25 cellular contexts compared by ENCODE assay signal in the genomic region with DNA sequence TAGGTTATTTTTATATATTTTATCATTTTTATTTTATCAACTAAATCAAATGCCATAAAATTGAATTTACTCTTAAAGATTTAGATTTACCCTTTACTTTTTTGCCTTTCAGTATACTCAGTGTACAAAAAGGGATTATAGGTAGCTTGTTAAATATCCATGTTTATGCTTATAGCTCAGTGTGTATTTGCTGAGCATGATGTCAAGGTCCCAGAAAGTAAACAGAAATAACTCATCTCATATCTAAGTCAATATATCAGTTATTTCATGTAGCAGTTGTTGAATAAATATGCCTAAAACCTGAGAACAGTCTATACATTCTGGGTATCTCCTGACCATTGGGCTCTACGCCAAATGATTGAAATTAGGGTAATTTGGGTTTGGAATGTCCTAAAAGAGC.
DNase-seq lines count a peak whose midpoint lies in the region; ATAC-seq and TF ChIP-seq lines count a peak whose summit lies in the region.
"Had no signal": no experiment of that assay in that cellular context is flagged by ENCODE, and none has a peak within 500 bp of the region (broad histone marks: within the 10 kb centered on the region; RNA-seq: fewer than 3 reads in every experiment).

No MANE protein-coding gene starts in this region.

- ATAC-seq in left colon: no peak
- ATAC-seq: GM12878 had no signal

- H3K36me3 Mint-ChIP-seq in neural progenitor cell: no peaks in the 10 kb centered on the region
- H3K36me3 Mint-ChIP-seq: CD14-positive monocyte; CD4-positive, alpha-beta memory T cell; CD4-positive, CD25-positive, alpha-beta regulatory T cell; CD8-positive, alpha-beta memory T cell had no signal

- H3K27ac ChIP-seq in 22Rv1 (peak overlapping the region; percentile 76), VCaP (peak overlapping the region; percentile 60; the same call in 1 of the 2 replicates), neural progenitor cell (no peak overlapping the region)
- H3K27ac ChIP-seq: BLaER1 had no signal

- no peaks in the 10 kb centered on the region for H3K4me1 Mint-ChIP-seq in neural progenitor cell
- H3K4me1 Mint-ChIP-seq: CD14-positive monocyte; CD4-positive, alpha-beta memory T cell; CD4-positive, CD25-positive, alpha-beta regulatory T cell; CD8-positive, alpha-beta memory T cell had no signal

- intact Hi-C loops in left colon (cut with DNase I, micrococcal nuclease): no loop called here

- H3K27me3 Mint-ChIP-seq in neural progenitor cell (ENCODE audit: insufficient read depth, low read depth): peaks cover 2% of the 10 kb centered on the region
- H3K27me3 Mint-ChIP-seq: CD4-positive, alpha-beta memory T cell; CD4-positive, CD25-positive, alpha-beta regulatory T cell; CD8-positive, alpha-beta memory T cell had no signal

- H3K9me3 Mint-ChIP-seq in neural progenitor cell: no peaks in the 10 kb centered on the region

- H3K27me3 ChIP-seq in neural progenitor cell: no peaks in the 10 kb centered on the region
- H3K27me3 ChIP-seq: BE2C, BLaER1 had no signal

- H3K27ac Mint-ChIP-seq in neural progenitor cell: no peak overlapping the region
- H3K27ac Mint-ChIP-seq: CD14-positive monocyte; CD4-positive, alpha-beta memory T cell; CD4-positive, CD25-positive, alpha-beta regulatory T cell; CD8-positive, alpha-beta memory T cell had no signal

- DNase-seq in DMS53 treated with DMSO at 0.1 percent for 48 hours (lab: John Stamatoyannopoulos, UW; ENCODE audit: unreplicated experiment) (peak; percentile 55), NCI-H69 (lab: John Stamatoyannopoulos, UW) (peak; percentile 62), NOMO-1 (lab: John Stamatoyannopoulos, UW; ENCODE audit: unreplicated experiment in 2 of 2) (no peak), NCI-H2196 treated with DMSO at 0.1 percent for 48 hours (lab: John Stamatoyannopoulos, UW; ENCODE audit: unreplicated experiment) (no peak), left colon (no peak), neural progenitor cell (ENCODE audit: low spot score) (no peak)
- DNase-seq: 8988T; ACHN; BE2C; C1 segment of cervical spinal cord; CD4-positive, alpha-beta memory T cell; CD4-positive, CD25-positive, alpha-beta regulatory T cell; CD8-positive, alpha-beta memory T cell; COR-L47; DMS 273 treated with DMSO at 0.1 percent for 48 hours; DMS153; DMS79; DND-41; EL; GDM1 had no signal

- H4K20me1 ChIP-seq in neural progenitor cell (ENCODE audit: low read depth): no peaks in the 10 kb centered on the region
- H4K20me1 ChIP-seq: BLaER1 had no signal

- no peak overlapping the region for H2AFZ ChIP-seq in neural progenitor cell (replicated peaks)

- no peak overlapping the region for H3K4me3 Mint-ChIP-seq in neural progenitor cell
- H3K4me3 Mint-ChIP-seq: CD14-positive monocyte; CD4-positive, alpha-beta memory T cell; CD4-positive, CD25-positive, alpha-beta regulatory T cell; CD8-positive, alpha-beta memory T cell had no signal

- H3K4me3 ChIP-seq in neural progenitor cell: no peak overlapping the region
- H3K4me3 ChIP-seq: BLaER1, GM12878 had no signal

- no peaks in the 10 kb centered on the region for H3K4me1 ChIP-seq in neural progenitor cell
- H3K4me1 ChIP-seq: BE2C, BLaER1 had no signal

- H3K79me2 ChIP-seq in neural progenitor cell (ENCODE audit: low read depth): no peaks in the 10 kb centered on the region

- H3K36me3 ChIP-seq in neural progenitor cell: no peaks in the 10 kb centered on the region
- H3K36me3 ChIP-seq: BE2C, BLaER1 had no signal

- no peaks in the 10 kb centered on the region for H3F3A ChIP-seq in neural progenitor cell (ENCODE audit: low read depth)

- no peak overlapping the region for H3K9ac ChIP-seq in neural progenitor cell
- H3K9ac ChIP-seq: BLaER1 had no signal

- no peak overlapping the region for H3K4me2 ChIP-seq in neural progenitor cell
- H3K4me2 ChIP-seq: BLaER1 had no signal

- TF ChIP-seq CTCF in 22Rv1 (IDR thresholded peaks at IDR 0.05): no peak
- no peak for TF ChIP-seq CTCF in VCaP (conservative IDR thresholded peaks at IDR 0.05)
- TF ChIP-seq CTCF in neural progenitor cell (IDR thresholded peaks at IDR 0.05): no peak

- no peaks in the 10 kb centered on the region for H3K9me3 ChIP-seq in neural progenitor cell (ENCODE audit: low read depth)
- H3K9me3 ChIP-seq: BE2C had no signal

Comparison
In these comparisons a context has a peak if more than half of its experiments do, and no peak if none do; other contexts are left out.
1. DNase-seq: peak in DMS53 treated with DMSO at 0.1 percent for 48 hours (single experiment) and NCI-H69 (single experiment); none in NOMO-1 (0 of 2), NCI-H2196 treated with DMSO at 0.1 percent for 48 hours (single experiment), left colon (0 of 2) and neural progenitor cell (single experiment).